11 cellular contexts compared by ENCODE assay signal in the genomic region with DNA sequence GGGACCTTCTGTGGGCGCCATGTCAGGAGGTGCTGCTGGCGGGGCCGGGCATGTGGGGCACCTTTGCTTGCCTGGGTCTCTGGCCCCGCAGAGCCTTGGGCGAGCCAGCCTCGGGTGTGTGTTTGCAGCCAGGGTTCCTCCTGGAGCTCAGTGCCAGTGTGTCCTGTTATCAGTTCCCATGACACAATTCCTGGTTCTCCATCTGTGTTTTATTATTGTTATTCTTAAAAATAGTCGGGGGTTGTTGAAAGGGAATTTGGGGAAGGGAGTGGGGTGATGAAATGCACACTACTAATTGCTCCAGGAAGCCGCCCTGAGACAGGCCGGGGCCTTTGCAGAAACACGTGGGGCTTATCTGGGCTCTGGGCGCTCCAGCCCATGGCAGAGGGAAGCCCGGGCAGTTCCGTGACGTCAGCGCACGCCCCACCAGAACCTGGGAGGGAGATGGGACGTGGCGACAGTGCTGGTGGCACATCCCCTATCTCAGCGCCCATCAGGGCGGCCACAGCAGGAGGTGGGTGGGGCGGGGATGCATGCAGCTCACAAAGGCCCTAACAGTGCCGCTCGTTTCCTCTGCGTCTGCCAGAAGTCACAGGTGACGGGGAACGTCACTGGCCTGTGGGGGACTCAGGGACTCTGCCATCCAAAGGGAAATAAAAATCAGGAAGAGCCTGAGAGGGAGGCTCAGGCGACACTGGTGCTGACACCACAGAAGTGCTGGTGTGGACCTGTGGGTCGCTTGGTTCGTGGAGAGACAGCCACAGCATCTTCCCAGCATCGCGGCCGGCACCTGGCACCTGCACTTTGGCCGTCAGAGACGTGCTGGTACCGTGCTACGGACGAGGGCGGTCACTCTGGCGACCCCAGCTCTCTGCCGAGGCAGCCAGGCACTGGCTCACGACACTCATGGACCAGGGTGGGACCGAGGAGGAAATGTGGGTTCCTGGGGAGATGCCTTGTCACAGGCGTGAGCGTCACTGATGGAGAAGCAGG.
DNase-seq lines count a peak whose midpoint lies in the region; ATAC-seq, FAIRE-seq and TF ChIP-seq lines count a peak whose summit lies in the region.
"Had no signal": no experiment of that assay in that cellular context is flagged by ENCODE, and none has a peak within 500 bp of the region (broad histone marks: within the 10 kb centered on the region; RNA-seq: fewer than 3 reads in every experiment).

No MANE protein-coding gene starts in this region.

- 31% methylated on average over 17 of the region's 44 CpGs for WGBS in HepG2 (ENCODE audit: low lambda C conversion rate)
- 60 to 87% methylated on average over 1 to 44 of the region's 44 CpGs for WGBS in transverse colon (ENCODE audit: low coverage in 1 of 2), 2 donors

- H3K4me3 Mint-ChIP-seq in activated naive CD4-positive, alpha-beta T cell treated with anti-CD3 and anti-CD28 coated beads, Interleukin-2, amount 10 ng/mL, durations not matched to agents 7 days and 5 days, result no peak overlapping the region
- no peak overlapping the region for H3K4me3 Mint-ChIP-seq in activated naive CD8-positive, alpha-beta T cell

- H3K4me3 ChIP-seq in HepG2 (replicated peaks in 1 of 3; ENCODE audit: insufficient read depth in 1 of 3, low read depth in 2 of 3, low read length in 3 of 3) (no peak overlapping the region), transverse colon (no peak overlapping the region)

- H3K36me3 ChIP-seq in HepG2 (replicated peaks in 1 of 2; ENCODE audit: control insufficient read depth in 1 of 2, insufficient read depth in 2 of 2, low read length in 2 of 2) (no peaks in the 10 kb centered on the region), transverse colon (no peaks in the 10 kb centered on the region)

- H3K9me3 Mint-ChIP-seq in activated naive CD4-positive, alpha-beta T cell treated with anti-CD3 and anti-CD28 coated beads, Interleukin-2, amount 10 ng/mL, durations not matched to agents 7 days and 5 days, result no peaks in the 10 kb centered on the region
- no peaks in the 10 kb centered on the region for H3K9me3 Mint-ChIP-seq in activated naive CD8-positive, alpha-beta T cell (ENCODE audit: low read depth)

- peaks cover 48% of the 10 kb centered on the region for H3K4me1 Mint-ChIP-seq in activated naive CD4-positive, alpha-beta T cell treated with anti-CD3 and anti-CD28 coated beads, Interleukin-2, amount 10 ng/mL, durations not matched to agents 7 days and 5 days
- peaks cover 37% of the 10 kb centered on the region for H3K4me1 Mint-ChIP-seq in activated naive CD8-positive, alpha-beta T cell (ENCODE audit: low read depth)

- in situ Hi-C loops in HepG2 (cut with HindIII; ENCODE audit: extremely low pct_ligation_motif_present, low pct_unique_long_range_greater_than_20kb), result no loop called here
- in situ Hi-C loops in transverse colon (cut with MboI; ENCODE audit: low pct_ligation_motif_present in 1 of 4, low pct_unique_long_range_greater_than_20kb in 1 of 4, low sequenced_read_pairs in 3 of 4), result no loop called here

- no peak for TF ChIP-seq CTCF in HepG2 (CRISPR knock-in tag; IDR thresholded peaks at IDR 0.05)
- TF ChIP-seq CTCF in transverse colon (IDR thresholded peaks at IDR 0.05), result no peak

- peaks cover 19% of the 10 kb centered on the region for H3K36me3 Mint-ChIP-seq in activated naive CD4-positive, alpha-beta T cell treated with anti-CD3 and anti-CD28 coated beads, Interleukin-2, amount 10 ng/mL, durations not matched to agents 7 days and 5 days
- H3K36me3 Mint-ChIP-seq in activated naive CD8-positive, alpha-beta T cell, result peaks cover 5% of the 10 kb centered on the region

- no peaks in the 10 kb centered on the region for H3K4me1 ChIP-seq in HepG2 (ENCODE audit: insufficient read depth, low read length)
- peaks cover 0 to 10% (median 3%) of the 10 kb centered on the region in 4 donors for H3K4me1 ChIP-seq in transverse colon

- peak; percentile 44 for DNase-seq in activated naive CD4-positive, alpha-beta T cell treated with anti-CD3 and anti-CD28 coated beads, Interleukin-2, amount 10 ng/mL, durations not matched to agents 7 days and 5 days
- DNase-seq in activated naive CD4-positive, alpha-beta T cell treated with Interleukin-2 at 50 U/mL for 16 hours, result no peak
- no peak for DNase-seq in HepG2 (ENCODE audit: low spot score)
- DNase-seq in transverse colon, result peak; percentile 6
- DNase-seq in GM19240 (ENCODE audit: insufficient read length, low spot score), result no peak
- DNase-seq in NCI-H1092 (lab: John Stamatoyannopoulos, UW), result no peak
- DNase-seq: AML-193, HCEC 1CT, NCI-H2227 treated with DMSO at 0.1 percent for 48 hours had no signal

- CTCF ChIA-PET in activated naive CD4-positive, alpha-beta T cell treated with anti-CD3 and anti-CD28 coated beads, Interleukin-2, amount 10 ng/mL, durations not matched to agents 7 days and 5 days (lab: Charles Lee), result interaction anchor here (1.2 to 6.4 kb wide), 5 partner anchors 10 to 145 kb away, joined by 3 to 89 read pairs (median 11); no protein-coding TSS in a partner anchor
- CTCF ChIA-PET in HepG2 (lab: Yijun Ruan, JAX; ENCODE audit: low intra/inter-chr PET ratio, low total read pairs), result interaction anchor here (1.1 kb wide), 1 partner anchor 148 kb away, joined by 3 read pairs; no protein-coding TSS in a partner anchor

- H3K27me3 ChIP-seq in HepG2 (ENCODE audit: control insufficient read depth in 1 of 2, insufficient read depth in 2 of 2, low read length in 2 of 2) (peaks cover 6 to 75% of the 10 kb centered on the region in 2 experiments), transverse colon (peaks cover 9% of the 10 kb centered on the region)

- no peak for TF ChIP-seq RAD21 in HepG2 (CRISPR knock-in tag; IDR thresholded peaks at IDR 0.05)

- no peaks in the 10 kb centered on the region for H4K20me1 ChIP-seq in HepG2 (ENCODE audit: insufficient read depth, low read length)

- no peaks in the 10 kb centered on the region for H3K79me2 ChIP-seq in HepG2 (ENCODE audit: insufficient read depth, low read length)

- no peaks in the 10 kb centered on the region for H3K27me3 Mint-ChIP-seq in activated naive CD4-positive, alpha-beta T cell treated with anti-CD3 and anti-CD28 coated beads, Interleukin-2, amount 10 ng/mL, durations not matched to agents 7 days and 5 days
- no peaks in the 10 kb centered on the region for H3K27me3 Mint-ChIP-seq in activated naive CD8-positive, alpha-beta T cell

- BruUV-seq in HepG2 (replicated peaks; lab: Mats Ljungman, UMichigan), result no TSS peak

- H3K9me3 ChIP-seq in HepG2 (ENCODE audit: low read length) (no peaks in the 10 kb centered on the region), transverse colon (no peaks in the 10 kb centered on the region)

- no peak for TF ChIP-seq POLR2A in HepG2 (IDR thresholded peaks at IDR 0.05; ENCODE audit: insufficient read depth in 1 of 2, low read depth in 2 of 2, low read length in 2 of 2)
- no peak for TF ChIP-seq POLR2A in transverse colon (IDR thresholded peaks at IDR 0.05)

- H3K27ac ChIP-seq in HepG2 (ENCODE audit: extremely low read length, insufficient read depth, low read length) (no peak overlapping the region), transverse colon (no peak overlapping the region)

- peak overlapping the region; percentile 45 for H3K27ac Mint-ChIP-seq in activated naive CD4-positive, alpha-beta T cell treated with anti-CD3 and anti-CD28 coated beads, Interleukin-2, amount 10 ng/mL, durations not matched to agents 7 days and 5 days
- H3K27ac Mint-ChIP-seq in activated naive CD8-positive, alpha-beta T cell, result peak overlapping the region; percentile 10

- ATAC-seq in HepG2 (no peak), GM19023 (IDR thresholded peaks at IDR 0.05; ENCODE audit: unreplicated experiment) (no peak)

- intact Hi-C loops in HepG2 (cut with micrococcal nuclease; ENCODE audit: unreplicated experiment) (no loop called here), transverse colon (cut with DNase I; ENCODE audit: low total_unique reads) (no loop called here)

- no peak overlapping the region for H3K9ac ChIP-seq in HepG2 (ENCODE audit: insufficient read depth, low read depth, low read length)

- H3K4me2 ChIP-seq in HepG2 (ENCODE audit: low read depth, low read length), result no peak overlapping the region

- no peak for FAIRE-seq in HepG2 (lab: Jason Lieb, UNC)

- no peak overlapping the region for H2AFZ ChIP-seq in HepG2 (ENCODE audit: low read length)

- POLR2A ChIA-PET in HepG2 (lab: Yijun Ruan, JAX), result no interaction called here

- no peak for TF ChIP-seq EP300 in HepG2 (IDR thresholded peaks at IDR 0.05; ENCODE audit: low read depth in 2 of 2, low read length in 2 of 2)
- no peak for TF ChIP-seq EP300 in HepG2 (CRISPR knock-in tag; IDR thresholded peaks at IDR 0.05; ENCODE audit: borderline replicate concordance)
- no peak for TF ChIP-seq EP300 in transverse colon (IDR thresholded peaks at IDR 0.05; ENCODE audit: low read depth)

TF ChIP-seq in HepG2, 621 proteins besides CTCF, POLR2A, EP300 and RAD21:
- TF ChIP-seq ZFX (CRISPR knock-in tag; IDR thresholded peaks at IDR 0.05; ENCODE audit: low read depth) (no peak), RELA (CRISPR knock-in tag; IDR thresholded peaks at IDR 0.05) (no peak), CREB1 (IDR thresholded peaks at IDR 0.05) (peak; percentile 92), CREB1 (CRISPR knock-in tag; IDR thresholded peaks at IDR 0.05) (no peak), ZNF780A (CRISPR knock-in tag; IDR thresholded peaks at IDR 0.05) (no peak), ZBTB42 (CRISPR knock-in tag; IDR thresholded peaks at IDR 0.05) (no peak)
TF ChIP-seq in HepG2: peak in this region for 1.

Comparison
In these comparisons a context has a peak if more than half of its experiments do, and no peak if none do; other contexts are left out.
1. DNase-seq: peak in activated naive CD4-positive, alpha-beta T cell treated with anti-CD3 and anti-CD28 coated beads, Interleukin-2, amount 10 ng/mL, durations not matched to agents 7 days and 5 days (single experiment) and transverse colon (single experiment); none in activated naive CD4-positive, alpha-beta T cell treated with Interleukin-2 at 50 U/mL for 16 hours (single experiment), HepG2 (single experiment), GM19240 (single experiment) and NCI-H1092 (single experiment).